ENCODE assay signal across 8 cellular contexts in genomic region chr7:28078036-28078901, GRCh38.
DNase-seq lines count a peak whose midpoint lies in the region; ATAC-seq and TF ChIP-seq lines count a peak whose summit lies in the region.

No MANE protein-coding gene starts in this region.

- ATAC-seq in GM21619 (IDR thresholded peaks at IDR 0.05; ENCODE audit: unreplicated experiment) (peak; percentile 69), GM21526 (IDR thresholded peaks at IDR 0.05; ENCODE audit: low FRiP score, unreplicated experiment) (no peak), HG03469 (IDR thresholded peaks at IDR 0.05; ENCODE audit: unreplicated experiment) (no peak)
- no peak for ATAC-seq in activated CD8-positive, alpha-beta T cell treated with anti-CD3 and anti-CD28 coated beads, Interleukin-2, amount 10 ng/mL, durations not matched to agents 7 days and 5 days

- H3K4me3 ChIP-seq in BJ (ENCODE audit: low read depth, low read length) = no peak overlapping the region

- H3K9me3 Mint-ChIP-seq in activated CD8-positive, alpha-beta T cell treated with anti-CD3 and anti-CD28 coated beads, Interleukin-2, amount 10 ng/mL, durations not matched to agents 7 days and 5 days (ENCODE audit: insufficient read depth) = no peaks in the 10 kb centered on the region

- no peaks in the 10 kb centered on the region for H3K36me3 Mint-ChIP-seq in activated CD8-positive, alpha-beta T cell treated with anti-CD3 and anti-CD28 coated beads, Interleukin-2, amount 10 ng/mL, durations not matched to agents 7 days and 5 days (ENCODE audit: low read depth)

- peaks cover 9% of the 10 kb centered on the region for H3K27me3 Mint-ChIP-seq in activated CD8-positive, alpha-beta T cell treated with anti-CD3 and anti-CD28 coated beads, Interleukin-2, amount 10 ng/mL, durations not matched to agents 7 days and 5 days (ENCODE audit: low read depth)

- H3K4me3 Mint-ChIP-seq in activated CD8-positive, alpha-beta T cell treated with anti-CD3 and anti-CD28 coated beads, Interleukin-2, amount 10 ng/mL, durations not matched to agents 7 days and 5 days = no peak overlapping the region

- intact Hi-C loops in posterior cingulate gyrus (cut with DNase I) = loop anchor here (5.0 kb wide), 1 partner anchor 881 kb away; no protein-coding TSS in a partner anchor

- H3K4me1 Mint-ChIP-seq in activated CD8-positive, alpha-beta T cell treated with anti-CD3 and anti-CD28 coated beads, Interleukin-2, amount 10 ng/mL, durations not matched to agents 7 days and 5 days (ENCODE audit: low read depth) = no peaks in the 10 kb centered on the region

- H3K27me3 ChIP-seq in BJ (ENCODE audit: control insufficient read depth, insufficient read depth, low read length) = no peaks in the 10 kb centered on the region

- TF ChIP-seq CTCF in BJ (IDR thresholded peaks at IDR 0.05; ENCODE audit: insufficient read depth, low read depth, low read length) = peak; percentile 98

- no peak overlapping the region for H3K27ac Mint-ChIP-seq in activated CD8-positive, alpha-beta T cell treated with anti-CD3 and anti-CD28 coated beads, Interleukin-2, amount 10 ng/mL, durations not matched to agents 7 days and 5 days

- DNase-seq in BJ (ENCODE audit: low read depth) = no peak
- DNase-seq in NCI-H748 (lab: John Stamatoyannopoulos, UW; ENCODE audit: unreplicated experiment) = peak; percentile 54
- DNase-seq in activated CD8-positive, alpha-beta T cell treated with anti-CD3 and anti-CD28 coated beads, Interleukin-2, amount 10 ng/mL, durations not matched to agents 7 days and 5 days = peak; percentile 62
- peak; percentile 69 for DNase-seq in fibroblast of peridontal ligament (ENCODE audit: extremely low read depth)
- DNase-seq in posterior cingulate gyrus = peak in 6 of 10 donors; percentile 31 to 89 (median 47)

- CTCF ChIA-PET in BJ (lab: Yijun Ruan, JAX) = interaction anchor here (0.9 to 3.5 kb wide), 16 partner anchors 9 to 905 kb away, joined by 3 to 33 read pairs (median 4); no protein-coding TSS in a partner anchor
- CTCF ChIA-PET in activated CD8-positive, alpha-beta T cell treated with anti-CD3 and anti-CD28 coated beads, Interleukin-2, amount 10 ng/mL, durations not matched to agents 7 days and 5 days (lab: Charles Lee) = interaction anchor here (0.6 to 5.3 kb wide), 24 partner anchors 9 to 883 kb away, joined by 3 to 56 read pairs (median 4); no protein-coding TSS in a partner anchor

- H3K36me3 ChIP-seq in BJ (ENCODE audit: control insufficient read depth, insufficient read depth, low read length) = no peaks in the 10 kb centered on the region

- POLR2A ChIA-PET in BJ (lab: Charles Lee) = interaction anchor here (0.7 kb wide), 1 partner anchor 897 kb away, joined by 6 read pairs; no protein-coding TSS in a partner anchor
- POLR2A ChIA-PET in activated CD8-positive, alpha-beta T cell treated with anti-CD3 and anti-CD28 coated beads, Interleukin-2, amount 10 ng/mL, durations not matched to agents 7 days and 5 days (lab: Charles Lee) = no interaction called here
